25 cellular contexts compared by ENCODE assay signal in genomic region chr12:1873531-1874149, GRCh38. TPM values are rescaled to one million over a fixed set of nuclear protein-coding genes. Genes with fewer than 3 reads are reported as not detected.
DNase-seq lines count a peak whose midpoint lies in the region; ATAC-seq and TF ChIP-seq lines count a peak whose summit lies in the region.
"Had no signal": no experiment of that assay in that cellular context is flagged by ENCODE, and none has a peak within 500 bp of the region (broad histone marks: within the 10 kb centered on the region; RNA-seq: fewer than 3 reads in every experiment).

No MANE protein-coding gene starts in this region.

- H3K36me3 ChIP-seq in esophagus muscularis mucosa = no peaks in the 10 kb centered on the region

- no peaks in the 10 kb centered on the region for H3K27me3 ChIP-seq in esophagus muscularis mucosa

- H3K4me3 Mint-ChIP-seq in type B pancreatic cell = no peak overlapping the region
- H3K4me3 Mint-ChIP-seq: CD8-positive, alpha-beta T cell had no signal

- WGBS in esophagus muscularis mucosa = 73% methylated on average over 2 of the region's 2 CpGs

- H3K9me3 Mint-ChIP-seq in type B pancreatic cell = no peaks in the 10 kb centered on the region

- no peaks in the 10 kb centered on the region for H3K4me1 Mint-ChIP-seq in type B pancreatic cell (ENCODE audit: unreplicated experiment)

- TF ChIP-seq POLR2A in esophagus muscularis mucosa (IDR thresholded peaks at IDR 0.05; ENCODE audit: low read depth) = no peak

- H3K36me3 Mint-ChIP-seq in type B pancreatic cell = no peaks in the 10 kb centered on the region
- H3K36me3 Mint-ChIP-seq: CD8-positive, alpha-beta T cell had no signal

- H3K27ac ChIP-seq in esophagus muscularis mucosa (replicated peaks in 1 of 4) = no peak overlapping the region
- H3K27ac ChIP-seq: RWPE1, SK-N-MC had no signal

- peak; percentile 49 for DNase-seq in NCI-H82 (lab: John Stamatoyannopoulos, UW)
- DNase-seq in NCI-H82 treated with DMSO at 0.1 percent for 48 hours (lab: John Stamatoyannopoulos, UW; ENCODE audit: unreplicated experiment) = no peak
- DNase-seq in NCI-H1694 treated with DMSO at 0.1 percent for 48 hours (lab: John Stamatoyannopoulos, UW) = peak; percentile 88
- DNase-seq in esophagus muscularis mucosa (ENCODE audit: extremely low spot score) = peak; percentile 60
- peak; percentile 24 for DNase-seq in type B pancreatic cell (ENCODE audit: extremely low spot score, unreplicated experiment)
- no peak for DNase-seq in NCI-H2196 (lab: John Stamatoyannopoulos, UW; ENCODE audit: unreplicated experiment)
- DNase-seq: 8988T; C1 segment of cervical spinal cord; Calu3; CD8-positive, alpha-beta T cell; DMS53; EL; GF-D8; Karpas-422; MV-4-11; NCI-H1105 treated with DMSO at 0.1 percent for 48 hours; NCI-H2081 treated with DMSO at 0.1 percent for 48 hours; NCI-H510A; NK-92 treated with Interleukin-12 subunit alpha and Interleukin-12 subunit beta, amount 100 ng/mL, for 24 hours; SHP77 treated with DMSO at 0.1 percent for 48 hours had no signal

- intact Hi-C loops in esophagus muscularis mucosa (cut with DNase I) = no loop called here

- TF ChIP-seq CTCF in esophagus muscularis mucosa (IDR thresholded peaks at IDR 0.05) (no peak), type B pancreatic cell (conservative IDR thresholded peaks at IDR 0.05) (no peak)

- no peak overlapping the region for H3K4me3 ChIP-seq in esophagus muscularis mucosa
- H3K4me3 ChIP-seq: SK-N-MC had no signal

- H3K27me3 Mint-ChIP-seq in type B pancreatic cell = peaks cover 64% of the 10 kb centered on the region

- ATAC-seq in GM18870 (IDR thresholded peaks at IDR 0.05; ENCODE audit: unreplicated experiment) = no peak
- ATAC-seq: CD8-positive, alpha-beta T cell had no signal

- no peak for TF ChIP-seq EP300 in esophagus muscularis mucosa (IDR thresholded peaks at IDR 0.05)

- no peak overlapping the region for H3K27ac Mint-ChIP-seq in type B pancreatic cell
- H3K27ac Mint-ChIP-seq: CD8-positive, alpha-beta T cell had no signal

- no peaks in the 10 kb centered on the region for H3K9me3 ChIP-seq in esophagus muscularis mucosa

- no peaks in the 10 kb centered on the region for H3K4me1 ChIP-seq in esophagus muscularis mucosa

RNA-seq across cellular contexts. Expression of gene CACNA2D4, which starts 44.8 kb away (rescaled TPM):
- total RNA-seq in esophagus muscularis mucosa = 1 to 10 TPM in 3 of 4 donors, under 1 TPM in 1; 0.84 to 3.8 (median 3.4) TPM
- 0.87 and 1.1 TPM in 2 replicates for total RNA-seq in type B pancreatic cell (ENCODE audit: low replicate concordance)
- total RNA-seq: H4 had no signal

RNA-seq across cellular contexts. Expression of gene LRTM2, which starts 53.3 kb away (rescaled TPM):
- total RNA-seq in esophagus muscularis mucosa (under 1 TPM in 1 of 4 donors, not detected in 3; 0.17 TPM), type B pancreatic cell (ENCODE audit: low replicate concordance) (0.12 and 0.95 TPM in 2 replicates)
- total RNA-seq: Calu3; CD8-positive, alpha-beta T cell; H4; M059J had no signal

Comparison
In these comparisons a context has a peak if more than half of its experiments do, and no peak if none do; other contexts are left out.
1. DNase-seq: peak in NCI-H82 (single experiment), NCI-H1694 treated with DMSO at 0.1 percent for 48 hours (single experiment), esophagus muscularis mucosa (single experiment) and type B pancreatic cell (single experiment); none in NCI-H82 treated with DMSO at 0.1 percent for 48 hours (single experiment) and NCI-H2196 (single experiment).